ENCODE assay signal across 20 cellular contexts in the genomic region with DNA sequence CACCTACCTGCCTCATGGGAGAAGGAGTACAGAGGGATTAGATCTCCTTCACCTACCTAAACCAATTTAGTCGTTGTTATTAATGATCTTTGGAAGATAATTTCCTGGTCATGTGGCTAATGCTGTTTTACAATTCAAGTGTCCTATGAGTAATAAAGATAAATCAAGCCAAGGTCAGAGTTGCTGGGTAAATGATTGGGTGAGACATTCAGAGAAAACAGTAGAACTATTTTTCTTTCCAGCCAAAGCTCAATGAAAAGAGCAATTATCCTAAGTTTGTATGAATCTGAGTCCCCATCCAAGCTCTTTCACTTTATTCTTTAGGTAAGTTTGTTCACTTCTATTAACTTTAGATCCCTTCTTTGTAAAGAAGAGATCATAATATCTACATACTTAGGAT.
"Had no signal": no experiment of that assay in that cellular context is flagged by ENCODE, and none has a peak within 500 bp of the region (broad histone marks: within the 10 kb centered on the region; RNA-seq: fewer than 3 reads in every experiment).

No MANE protein-coding gene starts in this region.

- H3K27me3 Mint-ChIP-seq: IgD-negative memory B cell, T-cell had no signal

- DNase-seq: Kasumi-1, MM.1S, NCI-H1092 treated with DMSO at 0.1 percent for 48 hours, NCI-H1436 treated with DMSO at 0.1 percent for 48 hours, NCI-H1694, NCI-H187 treated with DMSO at 0.1 percent for 48 hours, NCI-H2029 treated with DMSO at 0.1 percent for 48 hours, NCI-H2171 treated with DMSO at 0.1 percent for 48 hours, NCI-H345, NCI-H446 treated with DMSO at 0.1 percent for 48 hours, NCI-H510A treated with DMSO at 0.1 percent for 48 hours, NCI-H526, Right ventricle myocardium superior, RPMI8226, SIG-M5, SK-N-SH, SW 1271, T-cell had no signal

- H3K36me3 Mint-ChIP-seq: IgD-negative memory B cell, T-cell had no signal

- H3K4me1 Mint-ChIP-seq: IgD-negative memory B cell, T-cell had no signal

- H3K27ac Mint-ChIP-seq: IgD-negative memory B cell, T-cell had no signal

- ATAC-seq: K562, T-cell had no signal

- H3K4me3 Mint-ChIP-seq: IgD-negative memory B cell, T-cell had no signal
